ENCODE assay signal across 10 cellular contexts in the genomic region with DNA sequence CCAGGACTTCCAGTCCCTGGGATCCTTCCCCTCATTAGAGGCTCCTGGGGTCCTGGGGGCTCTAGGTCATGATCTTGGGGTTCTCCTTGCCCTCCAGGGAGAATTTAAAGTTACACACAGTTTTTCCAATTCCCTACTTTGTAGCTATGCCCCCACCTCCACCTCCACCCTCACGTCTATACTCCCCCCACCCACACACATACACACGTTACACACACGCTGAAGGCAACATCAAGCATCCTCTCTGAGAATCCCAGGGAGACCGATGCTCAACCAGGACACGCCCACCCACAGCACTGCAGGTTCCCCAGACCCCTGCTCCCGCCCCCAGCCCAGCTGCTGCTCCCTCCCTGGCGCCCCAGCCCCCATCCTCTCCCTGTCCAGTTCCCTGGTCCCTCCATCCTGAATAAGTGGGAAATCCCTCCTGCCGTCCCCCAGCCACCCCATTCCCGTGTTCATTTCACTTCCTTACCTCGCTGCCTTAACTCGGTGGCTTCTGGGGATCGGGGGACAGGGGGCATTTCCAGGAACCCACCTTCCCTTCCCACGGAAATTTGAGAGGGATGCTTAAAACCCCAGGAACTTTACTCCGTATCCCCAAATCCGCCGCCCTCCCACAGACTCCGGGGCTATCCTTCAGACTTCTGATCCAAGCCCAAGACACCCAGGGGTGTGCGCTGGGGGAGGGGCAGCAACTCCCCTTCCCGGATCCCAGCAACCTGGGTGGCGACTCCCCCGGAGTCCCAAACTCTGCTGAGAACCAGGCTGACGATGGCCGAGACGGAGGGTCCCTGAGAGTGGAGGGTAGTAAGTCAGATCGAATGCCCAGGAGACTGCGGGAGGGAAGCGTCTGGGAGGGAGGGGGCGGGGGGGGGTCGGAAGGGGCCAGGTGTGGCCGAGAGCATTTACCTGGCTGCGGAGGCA. TPM values are rescaled to one million over a fixed set of nuclear protein-coding genes. Genes with fewer than 3 reads are reported as not detected.
DNase-seq lines count a peak whose midpoint lies in the region; ATAC-seq and TF ChIP-seq lines count a peak whose summit lies in the region.
"Had no signal": no experiment of that assay in that cellular context is flagged by ENCODE, and none has a peak within 500 bp of the region (broad histone marks: within the 10 kb centered on the region; RNA-seq: fewer than 3 reads in every experiment).

No MANE protein-coding gene starts in this region.

- WGBS in gastroesophageal sphincter (ENCODE audit: low coverage in 1 of 2), 2 donors = 0 to 7% methylated on average over 1 to 9 of the region's 31 CpGs

- H3K9me2 ChIP-seq in GM23338 (ENCODE audit: insufficient read depth) = no peaks in the 10 kb centered on the region

- H3K4me1 ChIP-seq in GM23338 (ENCODE audit: insufficient read depth) = peaks cover 12% of the 10 kb centered on the region
- H3K4me1 ChIP-seq in gastroesophageal sphincter = peaks cover 0 to 31% (median 17%) of the 10 kb centered on the region in 3 donors

- H3K9me3 ChIP-seq in gastroesophageal sphincter = no peaks in the 10 kb centered on the region

- H3K36me3 ChIP-seq in GM23338 (ENCODE audit: insufficient read depth) (no peaks in the 10 kb centered on the region), gastroesophageal sphincter (no peaks in the 10 kb centered on the region)

- H3K4me1 Mint-ChIP-seq in GM23338 = peaks cover 23% of the 10 kb centered on the region
- peaks cover 6 to 12% (median 7%) of the 10 kb centered on the region in 3 donors for H3K4me1 Mint-ChIP-seq in T-cell

- H3K9me3 Mint-ChIP-seq in GM23338 (no peaks in the 10 kb centered on the region; the same call in 2 of the 3 replicates), T-cell (no peaks in the 10 kb centered on the region)

- TF ChIP-seq CTCF in GM23338 (conservative IDR thresholded peaks at IDR 0.05; ENCODE audit: low read depth in 2 of 2) = no peak
- TF ChIP-seq CTCF in gastroesophageal sphincter (IDR thresholded peaks at IDR 0.05) = no peak
- no peak for TF ChIP-seq CTCF in retinal pigment epithelial cell (conservative IDR thresholded peaks at IDR 0.05; ENCODE audit: low read depth, low read length)

- H3K4me2 ChIP-seq in GM23338 = peak overlapping the region; percentile 95

- no peaks in the 10 kb centered on the region for H4K20me1 ChIP-seq in GM23338 (replicated peaks; ENCODE audit: insufficient read depth)

- POLR2A ChIA-PET in T-cell (lab: Charles Lee) = no interaction called here

- H3K27ac ChIP-seq in GM23338 (ENCODE audit: low read depth) (no peak overlapping the region), gastroesophageal sphincter (peak overlapping the region in 2 of 4 donors; percentile 17 to 28)

- H3K27ac Mint-ChIP-seq in GM23338 (no peak overlapping the region), T-cell (no peak overlapping the region)

- peaks cover 35% of the 10 kb centered on the region for H3K27me3 Mint-ChIP-seq in GM23338 (ENCODE audit: insufficient read depth, low read depth, poor library complexity)
- H3K27me3 Mint-ChIP-seq in T-cell = peaks cover 29 to 58% of the 10 kb centered on the region in 2 donors

- ATAC-seq in GM23338 (peak; percentile 25), T-cell (replicated peaks in 1 of 4) (no peak), gastroesophageal sphincter (no peak), HG02973 (IDR thresholded peaks at IDR 0.05; ENCODE audit: unreplicated experiment) (no peak)

- no peak for TF ChIP-seq EP300 in gastroesophageal sphincter (IDR thresholded peaks at IDR 0.05)

- peak overlapping the region; percentile 77 for H3K4me3 Mint-ChIP-seq in GM23338
- H3K4me3 Mint-ChIP-seq in T-cell = peak overlapping the region; percentile 34 to 65 (median 41)

- H2AFZ ChIP-seq in GM23338 = peak overlapping the region; percentile 96

- H3F3A ChIP-seq in GM23338 (replicated peaks; ENCODE audit: low read depth) = no peaks in the 10 kb centered on the region

- H3K36me3 Mint-ChIP-seq in GM23338 (ENCODE audit: low read depth) (no peaks in the 10 kb centered on the region), T-cell (no peaks in the 10 kb centered on the region)

- TF ChIP-seq POLR2A in gastroesophageal sphincter (IDR thresholded peaks at IDR 0.05) = no peak

- H3K27me3 ChIP-seq in GM23338 (ENCODE audit: insufficient read depth) (peaks cover 43% of the 10 kb centered on the region), gastroesophageal sphincter (peaks cover 47% of the 10 kb centered on the region)

- DNase-seq in GM23338 (ENCODE audit: low spot score) (peak; percentile 62), T-cell (no peak), retinal pigment epithelial cell (ENCODE audit: low read depth) (no peak), dermis blood vessel endothelial cell (no peak), HPDE6-E6E7 (ENCODE audit: extremely low spot score) (no peak), retina (no peak)

- H3K79me2 ChIP-seq in GM23338 (replicated peaks; ENCODE audit: insufficient read depth) = no peaks in the 10 kb centered on the region

- H3K4me3 ChIP-seq in GM23338 (peak overlapping the region; percentile 84), gastroesophageal sphincter (peak overlapping the region; percentile 26 to 61), retinal pigment epithelial cell (ENCODE audit: low read length) (peak overlapping the region; percentile 48)

- CTCF ChIA-PET in T-cell (lab: Charles Lee) = interaction anchor here in 1 of 2 donors (1.0 kb wide), 1 partner anchor 13 kb away, joined by 9 read pairs; no protein-coding TSS in a partner anchor

TF ChIP-seq in GM23338, 12 proteins besides CTCF, POLR2A, EP300 and RAD21:
- no peak for TF ChIP-seq ZNF114 (CRISPR knock-in tag; IDR thresholded peaks at IDR 0.05)
- TF ChIP-seq CREB1 (CRISPR knock-in tag; IDR thresholded peaks at IDR 0.05; ENCODE audit: low read depth) = no peak
- no peak for TF ChIP-seq EZH2 (IDR thresholded peaks at IDR 0.05; ENCODE audit: low read depth, unreplicated experiment)
TF ChIP-seq in GM23338: peak in this region for 0.

RNA-seq across cellular contexts. Expression of gene TNS1, which starts 6.7 kb away (rescaled TPM):
- 5.7 and 7.4 TPM in 2 replicates for total RNA-seq in GM23338 (2014; rRNA removed; shearing (Covaris generic))
- 1.3 and 2.0 TPM in 2 replicates for polyA plus RNA-seq in GM23338 (2016; fragmentation: Nextera tagmentation; extraction: Ambion mirVana)
- 1 to 10 TPM in 3 of 5 donors, under 1 TPM in 2; 0.28 to 2.1 (median 1.3) TPM for total RNA-seq in T-cell
- 1,000 to 10,000 TPM in 3 of 4 donors, 100 to 1,000 TPM in 1; 825 to 2,193 (median 1,462) TPM for total RNA-seq in gastroesophageal sphincter
- 45.8 and 65.6 TPM in 2 replicates for total RNA-seq in dermis blood vessel endothelial cell

RNA-seq across cellular contexts. Expression of gene RUFY4, which starts 59.6 kb away (rescaled TPM):
- total RNA-seq in GM23338 (2014; rRNA removed; shearing (Covaris generic)) = 0.04 TPM in 1 of 2 replicates, not detected in the other
- polyA plus RNA-seq in GM23338 (2016; fragmentation: Nextera tagmentation; extraction: Ambion mirVana) = 0.27 and 0.89 TPM in 2 replicates
- total RNA-seq in T-cell = 1 to 10 TPM in 1 of 5 donors, under 1 TPM in 4; 0.18 to 1.0 (median 0.65) TPM
- total RNA-seq in gastroesophageal sphincter = not detected
- not detected in 2 replicates for total RNA-seq in dermis blood vessel endothelial cell
- total RNA-seq: HT1080, temporal lobe had no signal

Comparison
In these comparisons a context has a peak if more than half of its experiments do, and no peak if none do; other contexts are left out.
1. RNA of gene TNS1, which starts 6.7 kb away (total RNA-seq): 825 to 2,193 TPM in gastroesophageal sphincter; 45.8 to 65.6 TPM in dermis blood vessel endothelial cell, 5.7 to 7.4 TPM in GM23338 and 0.28 to 2.1 TPM in T-cell; every median in the first group is over 10 times any median in the second.
2. Peak in every context shown above with its lines, with median percentiles within 50 percentile points of each other: H3K4me3 ChIP-seq.